ENCODE assay signal across 8 cellular contexts in genomic region chr5:110727025-110727314, GRCh38. TPM values are rescaled to one million over a fixed set of nuclear protein-coding genes. Genes with fewer than 3 reads are reported as not detected.
A peak's percentile ranks its signal among the peaks of the same experiment; 100 is the strongest.
DNase-seq lines count a peak whose midpoint lies in the region; ATAC-seq, FAIRE-seq and TF ChIP-seq lines count a peak whose summit lies in the region.

No MANE protein-coding gene starts in this region.

- no peak for TF ChIP-seq EP300 in suprapubic skin (IDR thresholded peaks at IDR 0.05)

- TF ChIP-seq CTCF in BJ (IDR thresholded peaks at IDR 0.05; ENCODE audit: insufficient read depth, low read depth, low read length) (no peak), keratinocyte (optimal IDR thresholded peaks at IDR 0.05 in 1 of 3, IDR thresholded peaks at IDR 0.05 in 1 of 3, conservative IDR thresholded peaks at IDR 0.05 in 1 of 3; ENCODE audit: extremely low read depth in 1 of 3, insufficient read depth in 2 of 3, low read length in 3 of 3) (no peak), suprapubic skin (IDR thresholded peaks at IDR 0.05) (no peak)

- WGBS in suprapubic skin = 61% methylated on average over 5 of the region's 5 CpGs

- H3K27me3 ChIP-seq in BJ (ENCODE audit: control insufficient read depth, insufficient read depth, low read length) (no peaks in the 10 kb centered on the region), adipocyte (replicated peaks; ENCODE audit: control insufficient read depth, insufficient read depth, low read length) (no peaks in the 10 kb centered on the region), keratinocyte (ENCODE audit: control insufficient read depth, extremely low read depth, insufficient read depth, low read length) (no peaks in the 10 kb centered on the region), suprapubic skin (no peaks in the 10 kb centered on the region)

- H3K4me1 ChIP-seq in adipocyte (ENCODE audit: control insufficient read depth, insufficient read depth, low read length) (peaks cover 3% of the 10 kb centered on the region), keratinocyte (ENCODE audit: control insufficient read depth, extremely low read depth, insufficient read depth, low read length) (no peaks in the 10 kb centered on the region), suprapubic skin (no peaks in the 10 kb centered on the region)

- no peaks in the 10 kb centered on the region for H3K9me3 ChIP-seq in adipocyte (ENCODE audit: control insufficient read depth, low read length)
- no peaks in the 10 kb centered on the region for H3K9me3 ChIP-seq in keratinocyte (ENCODE audit: control insufficient read depth, low read depth, low read length)
- H3K9me3 ChIP-seq in suprapubic skin = no peaks in the 10 kb centered on the region

- CTCF ChIA-PET in BJ (lab: Yijun Ruan, JAX) = no interaction called here

- POLR2A ChIA-PET in BJ (lab: Charles Lee) = no interaction called here

- H3K4me3 ChIP-seq in BJ (ENCODE audit: low read depth, low read length) (peak overlapping the region; percentile 30), adipocyte (ENCODE audit: low read length) (peak overlapping the region; percentile 81), keratinocyte (ENCODE audit: control insufficient read depth in 2 of 3, extremely low read depth in 1 of 3, insufficient read depth in 2 of 3, low read depth in 1 of 3, low read length in 3 of 3) (peak overlapping the region; percentile 41 to 82 (median 62)), suprapubic skin (peak overlapping the region; percentile 37)

- DNase-seq in BJ (ENCODE audit: low read depth) = no peak
- peak; percentile 15 for DNase-seq in adipocyte (ENCODE audit: low read depth)
- no peak for DNase-seq in keratinocyte (ENCODE audit: low read depth, low spot score)
- DNase-seq in suprapubic skin (ENCODE audit: low spot score in 2 of 2) = no peak
- DNase-seq in NOMO-1 treated with DMSO at 0.1 percent for 48 hours (lab: John Stamatoyannopoulos, UW; ENCODE audit: unreplicated experiment) = no peak
- DNase-seq in HCEC 1CT = no peak

- H3K36me3 ChIP-seq in BJ (ENCODE audit: control insufficient read depth, insufficient read depth, low read length) (no peaks in the 10 kb centered on the region), adipocyte (ENCODE audit: control insufficient read depth, insufficient read depth, low read length, severe bottlenecking) (no peaks in the 10 kb centered on the region), keratinocyte (ENCODE audit: control insufficient read depth in 2 of 2, extremely low read depth in 1 of 2, insufficient read depth in 2 of 2, low read length in 2 of 2) (no peaks in the 10 kb centered on the region), suprapubic skin (no peaks in the 10 kb centered on the region)

- H4K20me1 ChIP-seq in keratinocyte (ENCODE audit: control insufficient read depth, extremely low read depth, insufficient read depth, low read length) = no peaks in the 10 kb centered on the region

- dilution Hi-C loops in keratinocyte (cut with MboI; ENCODE audit: extremely low pct_ligation_motif_present, low sequenced_read_pairs) = no loop called here

- no peak for FAIRE-seq in keratinocyte (lab: Jason Lieb, UNC)

- TF ChIP-seq POLR2A in suprapubic skin (IDR thresholded peaks at IDR 0.05) = no peak

- H3K9ac ChIP-seq in adipocyte (ENCODE audit: low read length) = no peak overlapping the region
- H3K9ac ChIP-seq in keratinocyte (ENCODE audit: control insufficient read depth, extremely low read depth, insufficient read depth, low read length) = no peak overlapping the region

- H3K4me2 ChIP-seq in keratinocyte (ENCODE audit: control insufficient read depth, extremely low read depth, insufficient read depth, low read depth, low read length) = peak overlapping the region; percentile 96

- H3K79me2 ChIP-seq in keratinocyte (ENCODE audit: control insufficient read depth, insufficient read depth, low read length) = no peaks in the 10 kb centered on the region

- H3K27ac ChIP-seq in keratinocyte (ENCODE audit: control insufficient read depth, insufficient read depth, low read length) (no peak overlapping the region), suprapubic skin (no peak overlapping the region)

- peak overlapping the region; percentile 88 for H2AFZ ChIP-seq in keratinocyte (ENCODE audit: control insufficient read depth, low read length)

- ATAC-seq in GM19463 (IDR thresholded peaks at IDR 0.05; ENCODE audit: unreplicated experiment) (peak; percentile 42), HG03521 (IDR thresholded peaks at IDR 0.05; ENCODE audit: unreplicated experiment) (peak; percentile 57)

- H3K9me1 ChIP-seq in keratinocyte (ENCODE audit: control insufficient read depth, extremely low read depth, insufficient read depth, low read length) = no peaks in the 10 kb centered on the region

RNA-seq across cellular contexts. Expression of gene TMEM232, which starts 0.5 kb away (rescaled TPM):
- polyA plus RNA-seq in BJ (2011; rRNA removed) = 0.12 and 0.38 TPM in 2 replicates
- polyA minus RNA-seq in BJ (2011; rRNA and poly(A)+ RNA removed) = 0.33 TPM in 1 of 2 replicates, not detected in the other
- polyA plus RNA-seq in keratinocyte = 0.52 to 1.1 TPM (median 1.00 TPM) in 3 replicates
- 0.44 TPM for polyA plus RNA-seq in keratinocyte (2011; ENCODE audit: low read depth)
- polyA plus RNA-seq in keratinocyte (2011; cell fraction: cytosol; rRNA removed) = 0.38 and 0.64 TPM in 2 replicates
- 1.2 and 1.3 TPM in 2 replicates for polyA plus RNA-seq in keratinocyte (2011; cell fraction: nucleus; rRNA removed)
- polyA plus RNA-seq in keratinocyte (2012; ENCODE audit: low replicate concordance) = 0.32 and 0.55 TPM in 2 replicates
- polyA minus RNA-seq in keratinocyte = 1.2 to 2.2 TPM in 2 of 3 replicates, not detected in the other
- polyA minus RNA-seq in keratinocyte (2011; cell fraction: cytosol; rRNA and poly(A)+ RNA removed) = not detected
- polyA minus RNA-seq in keratinocyte (2011; cell fraction: nucleus; rRNA and poly(A)+ RNA removed) = 2.4 and 3.1 TPM in 2 replicates
- total RNA-seq in suprapubic skin = 1 to 10 TPM in 1 of 4 donors, under 1 TPM in 3; 0.76 to 1.9 (median 0.98) TPM

RNA-seq across cellular contexts. Expression of gene SLC25A46, which starts 11.8 kb away (rescaled TPM):
- polyA plus RNA-seq in BJ (2011; rRNA removed) (17.5 and 33.8 TPM in 2 replicates), keratinocyte (28.1 to 56.2 TPM (median 29.6 TPM) in 3 replicates)
- 12.4 and 12.8 TPM in 2 replicates for polyA minus RNA-seq in BJ (2011; rRNA and poly(A)+ RNA removed)
- polyA plus RNA-seq in keratinocyte (2011; ENCODE audit: low read depth) = 23.2 TPM
- 27.0 and 54.9 TPM in 2 replicates for polyA plus RNA-seq in keratinocyte (2011; cell fraction: cytosol; rRNA removed)
- polyA plus RNA-seq in keratinocyte (2011; cell fraction: nucleus; rRNA removed) = 20.1 and 26.5 TPM in 2 replicates
- polyA plus RNA-seq in keratinocyte (2012; ENCODE audit: low replicate concordance) = 20.5 and 29.8 TPM in 2 replicates
- polyA minus RNA-seq in keratinocyte = 9.9 to 68.7 TPM (median 27.6 TPM) in 3 replicates
- 34.0 TPM for polyA minus RNA-seq in keratinocyte (2011; cell fraction: cytosol; rRNA and poly(A)+ RNA removed)
- polyA minus RNA-seq in keratinocyte (2011; cell fraction: nucleus; rRNA and poly(A)+ RNA removed) = 14.5 and 25.8 TPM in 2 replicates
- 10 to 100 TPM; 27.8 to 46.4 (median 45.4) TPM for total RNA-seq in suprapubic skin

Comparison
In these comparisons a context has a peak if more than half of its experiments do, and no peak if none do; other contexts are left out.
1. H3K4me3 ChIP-seq: peak in every context shown above with its lines; median percentile 81 in adipocyte; 62 in keratinocyte; 37 in suprapubic skin; 30 in BJ.